11 cellular contexts compared by ENCODE assay signal in genomic region chr10:116974442-116975005, GRCh38. TPM values are rescaled to one million over a fixed set of nuclear protein-coding genes. Genes with fewer than 3 reads are reported as not detected.
DNase-seq lines count a peak whose midpoint lies in the region; ATAC-seq and TF ChIP-seq lines count a peak whose summit lies in the region.
"Had no signal": no experiment of that assay in that cellular context is flagged by ENCODE, and none has a peak within 500 bp of the region (broad histone marks: within the 10 kb centered on the region; RNA-seq: fewer than 3 reads in every experiment).

No MANE protein-coding gene starts in this region.

- no peaks in the 10 kb centered on the region for H3K36me3 ChIP-seq in neural progenitor cell

- no peak overlapping the region for H3K4me3 Mint-ChIP-seq in neural progenitor cell

- no peaks in the 10 kb centered on the region for H3K27me3 Mint-ChIP-seq in neural progenitor cell (ENCODE audit: insufficient read depth, low read depth)

- H3K4me2 ChIP-seq in neural progenitor cell, result peak overlapping the region; percentile 8

- H3F3A ChIP-seq in neural progenitor cell (ENCODE audit: low read depth), result peaks cover 10% of the 10 kb centered on the region

- H3K4me3 ChIP-seq in cardiac fibroblast (replicated peaks in 1 of 2; ENCODE audit: low read depth in 2 of 2, low read length in 2 of 2) (peak overlapping the region in 1 of 2 donors; percentile 1), neural progenitor cell (no peak overlapping the region)
- H3K4me3 ChIP-seq: lung, thyroid gland had no signal

- no peak overlapping the region for H3K9ac ChIP-seq in neural progenitor cell

- peaks cover 40% of the 10 kb centered on the region for H3K4me1 ChIP-seq in neural progenitor cell
- H3K4me1 ChIP-seq: thyroid gland had no signal

- H3K9me3 ChIP-seq in neural progenitor cell (ENCODE audit: low read depth), result no peaks in the 10 kb centered on the region
- H3K9me3 ChIP-seq: thyroid gland had no signal

- no peak overlapping the region for H2AFZ ChIP-seq in neural progenitor cell (replicated peaks)

- no peak for ATAC-seq in HG03354 (IDR thresholded peaks at IDR 0.05; ENCODE audit: poor library complexity, severe bottlenecking, unreplicated experiment)
- ATAC-seq in HG02884 (IDR thresholded peaks at IDR 0.05; ENCODE audit: unreplicated experiment), result no peak
- no peak for ATAC-seq in HG03196 (IDR thresholded peaks at IDR 0.05; ENCODE audit: unreplicated experiment)

- H3K27ac Mint-ChIP-seq in neural progenitor cell, result no peak overlapping the region

- no peaks in the 10 kb centered on the region for H4K20me1 ChIP-seq in neural progenitor cell (ENCODE audit: low read depth)

- H3K4me1 Mint-ChIP-seq in neural progenitor cell, result peaks cover 14% of the 10 kb centered on the region

- no peaks in the 10 kb centered on the region for H3K36me3 Mint-ChIP-seq in neural progenitor cell

- TF ChIP-seq CTCF in cardiac fibroblast (IDR thresholded peaks at IDR 0.05; ENCODE audit: low read depth, low read length), result no peak
- TF ChIP-seq CTCF in neural progenitor cell (IDR thresholded peaks at IDR 0.05), result no peak

- H3K9me3 Mint-ChIP-seq in neural progenitor cell, result no peaks in the 10 kb centered on the region

- no peak overlapping the region for H3K27ac ChIP-seq in neural progenitor cell
- H3K27ac ChIP-seq: thyroid gland had no signal

- no peaks in the 10 kb centered on the region for H3K79me2 ChIP-seq in neural progenitor cell (ENCODE audit: low read depth)

- H3K27me3 ChIP-seq in neural progenitor cell, result no peaks in the 10 kb centered on the region
- H3K27me3 ChIP-seq: thyroid gland had no signal

- DNase-seq in GM04503 (ENCODE audit: low read depth) (peak; percentile 42), NCI-H1436 treated with DMSO at 0.1 percent for 48 hours (lab: John Stamatoyannopoulos, UW) (peak; percentile 51), cardiac fibroblast (ENCODE audit: low read depth in 2 of 2) (peak; percentile 79 to 87), neural progenitor cell (ENCODE audit: low spot score) (no peak), NCI-H345 treated with DMSO at 0.1 percent for 48 hours (lab: John Stamatoyannopoulos, UW; ENCODE audit: unreplicated experiment) (no peak)
- DNase-seq: Right ventricle myocardium superior, thyroid gland had no signal

RNA-seq across cellular contexts. Expression of gene SHTN1, which starts 30.5 kb away (rescaled TPM):
- 13.2 and 17.3 TPM in 2 replicates for total RNA-seq in neural progenitor cell (ENCODE audit: low replicate concordance)

Comparison
In these comparisons a context has a peak if more than half of its experiments do, and no peak if none do; other contexts are left out.
1. DNase-seq: peak in GM04503 (single experiment), NCI-H1436 treated with DMSO at 0.1 percent for 48 hours (single experiment) and cardiac fibroblast (2 of 2); none in neural progenitor cell (single experiment) and NCI-H345 treated with DMSO at 0.1 percent for 48 hours (single experiment).